ENCODE assay signal across 20 cellular contexts in the genomic region with DNA sequence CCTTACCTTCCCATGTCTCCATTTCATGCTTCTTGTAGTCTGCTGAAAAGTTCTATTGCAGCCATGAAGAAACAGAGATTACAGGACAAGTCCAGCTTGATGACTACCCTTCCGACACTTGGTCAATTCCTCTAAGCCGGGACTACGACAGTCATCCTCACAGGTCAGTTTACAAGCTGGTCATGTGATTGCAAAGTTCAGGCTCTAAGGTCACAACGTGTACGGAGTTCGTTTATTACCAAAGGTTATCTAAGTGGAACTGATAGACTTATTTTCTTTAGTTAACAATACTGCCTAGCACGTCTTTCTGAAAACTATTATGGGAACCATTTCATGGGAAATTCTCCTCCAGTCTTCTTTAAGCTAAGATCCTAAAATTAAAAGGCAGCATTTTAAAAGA.
DNase-seq lines count a peak whose midpoint lies in the region; ATAC-seq, FAIRE-seq and TF ChIP-seq lines count a peak whose summit lies in the region.
"Had no signal": no experiment of that assay in that cellular context is flagged by ENCODE, and none has a peak within 500 bp of the region (broad histone marks: within the 10 kb centered on the region; RNA-seq: fewer than 3 reads in every experiment).

No MANE protein-coding gene starts in this region.

- H3K36me3 ChIP-seq in SK-N-MC (ENCODE audit: insufficient read depth, low read length) = no peaks in the 10 kb centered on the region
- no peaks in the 10 kb centered on the region for H3K36me3 ChIP-seq in hepatocyte (replicated peaks; ENCODE audit: insufficient read depth, low read depth)
- no peaks in the 10 kb centered on the region for H3K36me3 ChIP-seq in mucosa of descending colon (ENCODE audit: low read depth)
- H3K36me3 ChIP-seq in BE2C = no peaks in the 10 kb centered on the region
- H3K36me3 ChIP-seq: ascending aorta, SJCRH30, stomach had no signal

- no peaks in the 10 kb centered on the region for H3K27me3 ChIP-seq in hepatocyte
- H3K27me3 ChIP-seq in BE2C = peaks cover 3% of the 10 kb centered on the region; the same call in 1 of the 2 replicates
- H3K27me3 ChIP-seq: ascending aorta, SJCRH30, stomach had no signal

- peak overlapping the region; percentile 43 for H3K9ac ChIP-seq in SK-N-MC (ENCODE audit: insufficient read length)

- ATAC-seq in mucosa of descending colon (peak; percentile 85), GM19351 (IDR thresholded peaks at IDR 0.05; ENCODE audit: unreplicated experiment) (no peak), HG02840 (IDR thresholded peaks at IDR 0.05; ENCODE audit: low FRiP score, unreplicated experiment) (no peak)
- ATAC-seq: sciatic nerve had no signal

- H3K4me3 ChIP-seq in SK-N-MC (no peak overlapping the region), hepatocyte (no peak overlapping the region), mucosa of descending colon (no peak overlapping the region), BE2C (ENCODE audit: low read depth, low read length) (no peak overlapping the region)
- H3K4me3 ChIP-seq: ascending aorta, SJCRH30, stomach had no signal

- no peak for TF ChIP-seq CTCF in hepatocyte (IDR thresholded peaks at IDR 0.05; ENCODE audit: poor library complexity)
- no peak for TF ChIP-seq CTCF in mucosa of descending colon (IDR thresholded peaks at IDR 0.05)
- no peak for TF ChIP-seq CTCF in BE2C (IDR thresholded peaks at IDR 0.05; ENCODE audit: low read depth, low read length)

- H3K9me3 ChIP-seq in SK-N-MC (ENCODE audit: low read depth, low read length) (no peaks in the 10 kb centered on the region), hepatocyte (ENCODE audit: low read depth) (no peaks in the 10 kb centered on the region), mucosa of descending colon (no peaks in the 10 kb centered on the region), BE2C (no peaks in the 10 kb centered on the region)
- H3K9me3 ChIP-seq: ascending aorta, SJCRH30, stomach had no signal

- H4K20me1 ChIP-seq in hepatocyte (ENCODE audit: insufficient read depth, poor library complexity, severe bottlenecking) = no peaks in the 10 kb centered on the region

- H3K9me2 ChIP-seq in hepatocyte (replicated peaks; ENCODE audit: insufficient read depth) = no peaks in the 10 kb centered on the region

- H3K4me1 ChIP-seq in hepatocyte (ENCODE audit: insufficient read depth) = peaks cover 40% of the 10 kb centered on the region
- peaks cover 13% of the 10 kb centered on the region for H3K4me1 ChIP-seq in mucosa of descending colon (ENCODE audit: low read depth)
- H3K4me1 ChIP-seq in BE2C = no peaks in the 10 kb centered on the region; the same call in 1 of the 2 replicates
- H3K4me1 ChIP-seq: ascending aorta had no signal

- H3K4me2 ChIP-seq in hepatocyte = peak overlapping the region; percentile 54

- 20% methylated on average over 7 of the region's 7 CpGs for WGBS in hepatocyte (ENCODE audit: low lambda C conversion rate, missing lambda C conversion rate)

- H3K79me2 ChIP-seq in hepatocyte = peaks cover 5% of the 10 kb centered on the region

- H2AFZ ChIP-seq in hepatocyte = peak overlapping the region; percentile 5

- H3K27ac ChIP-seq in SK-N-MC (peak overlapping the region; percentile 93; the same call in 1 of the 2 replicates), hepatocyte (peak overlapping the region; percentile 20)
- H3K27ac ChIP-seq: ascending aorta, SJCRH30, stomach had no signal

- intact Hi-C loops in mucosa of descending colon (cut with DNase I, micrococcal nuclease) = no loop called here

- FAIRE-seq in G401.6 (lab: Jason Lieb, UNC) = peak; percentile 50
- FAIRE-seq: GM19239, urothelium cell line had no signal

- DNase-seq in SK-N-MC (ENCODE audit: low read depth, low spot score) (no peak), hepatocyte (ENCODE audit: low spot score) (peak; percentile 56), mucosa of descending colon (peak in 1 of 3 donors; percentile 25), BE2C (no peak), OCI-M2 (lab: John Stamatoyannopoulos, UW; ENCODE audit: unreplicated experiment) (no peak)
- DNase-seq: activated CD4-positive, alpha-beta T cell treated with anti-CD3 and anti-CD28 coated beads for 4 hours; activated CD8-positive, alpha-beta memory T cell treated with anti-CD3 and anti-CD28 coated beads, Interleukin-2, amount 50 U/mL, for 48 hours; DND-41; NCI-H2029; NCI-H446 treated with DMSO at 0.1 percent for 48 hours; SJCRH30; stimulated activated CD4-positive, alpha-beta T cell treated with anti-CD3 and anti-CD28 coated beads, Interleukin-1b, Interleukin-23, amount 100 ng/mL, for 48 hours; stomach had no signal
